13 cellular contexts compared by ENCODE assay signal in genomic region chr20:47551841-47552240, GRCh38.
A peak's percentile ranks its signal among the peaks of the same experiment; 100 is the strongest.
DNase-seq lines count a peak whose midpoint lies in the region; ATAC-seq and TF ChIP-seq lines count a peak whose summit lies in the region.
"Had no signal": no experiment of that assay in that cellular context is flagged by ENCODE, and none has a peak within 500 bp of the region (broad histone marks: within the 10 kb centered on the region; RNA-seq: fewer than 3 reads in every experiment).

No MANE protein-coding gene starts in this region.

- DNase-seq in NCI-H345 (lab: John Stamatoyannopoulos, UW) (peak; percentile 17), NCI-H345 treated with DMSO at 0.1 percent for 48 hours (lab: John Stamatoyannopoulos, UW; ENCODE audit: unreplicated experiment) (no peak), ELR (ENCODE audit: low read depth) (peak; percentile 23), NCI-H2227 treated with DMSO at 0.1 percent for 48 hours (lab: John Stamatoyannopoulos, UW) (peak; percentile 51), fibroblast of mammary gland (ENCODE audit: low read depth) (peak; percentile 26), inferior parietal cortex (ENCODE audit: extremely low spot score) (no peak), NCI-H226 (no peak)
- DNase-seq: naive thymus-derived CD4-positive, alpha-beta T cell; NCI-H1694 treated with DMSO at 0.1 percent for 48 hours; upper lobe of left lung had no signal

- no peak for TF ChIP-seq CTCF in fibroblast of mammary gland (conservative IDR thresholded peaks at IDR 0.05; ENCODE audit: control insufficient read depth, insufficient read depth, low read depth, low read length)

- no peak for ATAC-seq in HG03520 (IDR thresholded peaks at IDR 0.05; ENCODE audit: unreplicated experiment)
- ATAC-seq: esophagus mucosa; naive thymus-derived CD4-positive, alpha-beta T cell; Right ventricle myocardium inferior had no signal

- no peak overlapping the region for H3K4me3 ChIP-seq in fibroblast of mammary gland (ENCODE audit: control insufficient read depth, low read depth, low read length)
- H3K4me3 ChIP-seq: upper lobe of left lung had no signal

Comparison
In these comparisons a context has a peak if more than half of its experiments do, and no peak if none do; other contexts are left out.
1. DNase-seq: peak in NCI-H345 (single experiment), ELR (single experiment), NCI-H2227 treated with DMSO at 0.1 percent for 48 hours (single experiment) and fibroblast of mammary gland (single experiment); none in NCI-H345 treated with DMSO at 0.1 percent for 48 hours (single experiment), inferior parietal cortex (single experiment) and NCI-H226 (single experiment).